Comparison of ENCODE assay signal across 24 cellular contexts in genomic region chr15:63463030-63463429, GRCh38. TPM values are rescaled to one million over a fixed set of nuclear protein-coding genes. Genes with fewer than 3 reads are reported as not detected.
DNase-seq lines count a peak whose midpoint lies in the region; ATAC-seq and TF ChIP-seq lines count a peak whose summit lies in the region.
"Had no signal": no experiment of that assay in that cellular context is flagged by ENCODE, and none has a peak within 500 bp of the region (broad histone marks: within the 10 kb centered on the region; RNA-seq: fewer than 3 reads in every experiment).

No MANE protein-coding gene starts in this region.

- H3K4me3 ChIP-seq in OCI-LY7 (ENCODE audit: low read depth, low read length, poor library complexity, severe bottlenecking) (no peak overlapping the region), mesendoderm (ENCODE audit: low read length) (no peak overlapping the region), transverse colon (no peak overlapping the region)
- H3K4me3 ChIP-seq: esophagus squamous epithelium, GM12878, upper lobe of left lung had no signal

- H3K36me3 ChIP-seq in OCI-LY7 (ENCODE audit: insufficient read depth, low read length) (no peaks in the 10 kb centered on the region), mesendoderm (ENCODE audit: control insufficient read depth, insufficient read depth, low read length) (no peaks in the 10 kb centered on the region), transverse colon (no peaks in the 10 kb centered on the region)
- H3K36me3 ChIP-seq: BE2C, esophagus squamous epithelium, upper lobe of left lung had no signal

- TF ChIP-seq EP300 in transverse colon (IDR thresholded peaks at IDR 0.05; ENCODE audit: low read depth), result no peak

- BruUV-seq in OCI-LY7 (replicated peaks; lab: Mats Ljungman, UMichigan), result no TSS peak

- H3K18ac ChIP-seq in mesendoderm (ENCODE audit: low read length), result no peak overlapping the region

- H3K9me3 ChIP-seq in OCI-LY7 (ENCODE audit: low read length) (no peaks in the 10 kb centered on the region; the same call in 1 of the 2 replicates), transverse colon (no peaks in the 10 kb centered on the region)
- H3K9me3 ChIP-seq: esophagus squamous epithelium, upper lobe of left lung had no signal

- DNase-seq in NCI-H146 (lab: John Stamatoyannopoulos, UW) (peak; percentile 20), NCI-H146 treated with DMSO at 0.1 percent for 48 hours (lab: John Stamatoyannopoulos, UW; ENCODE audit: unreplicated experiment) (no peak), OCI-LY7 (ENCODE audit: low spot score) (no peak), mesendoderm (no peak), transverse colon (no peak), left colon (no peak)
- DNase-seq in activated CD4-positive, alpha-beta T cell treated with anti-CD3 and anti-CD28 coated beads for 48 hours, result no peak
- DNase-seq: activated CD4-positive, CD25-positive, alpha-beta regulatory T cell treated with anti-CD3 and anti-CD28 coated beads, Interleukin-2, amount 50 U/mL, for 72 hours; activated CD8-positive, alpha-beta T cell treated with anti-CD3 and anti-CD28 coated beads, Interleukin-2, amount 10 ng/mL, durations not matched to agents 7 days and 5 days; activated effector memory CD4-positive, alpha-beta T cell treated with anti-CD3 and anti-CD28 coated beads, Interleukin-2, amount 50 U/mL, for 16 hours; BE2C; DND-41; effector CD8-positive, alpha-beta T cell; esophagus squamous epithelium; H7; Kasumi-1; MV-4-11; NCI-H187 treated with DMSO at 0.1 percent for 48 hours; SIG-M5; stimulated activated CD8-positive, alpha-beta memory T cell treated with anti-CD3 and anti-CD28 coated beads, Interleukin-4, amount 100 ng/mL, for 48 hours; T-cell; upper lobe of left lung had no signal

- ATAC-seq in left colon (no peak), HG02840 (IDR thresholded peaks at IDR 0.05; ENCODE audit: low FRiP score, unreplicated experiment) (no peak)
- ATAC-seq: activated CD8-positive, alpha-beta T cell treated with anti-CD3 and anti-CD28 coated beads, Interleukin-2, amount 10 ng/mL, durations not matched to agents 7 days and 5 days; GM12878; T-cell had no signal

- peak overlapping the region; percentile 26; the same call in 1 of the 2 replicates for H2AFZ ChIP-seq in OCI-LY7 (ENCODE audit: low read length)

- TF ChIP-seq POLR2A in transverse colon (IDR thresholded peaks at IDR 0.05), result no peak

- CTCF ChIA-PET in OCI-LY7 (lab: Charles Lee; ENCODE audit: unreplicated experiment), result no interaction called here

- H2BK15ac ChIP-seq in mesendoderm (replicated peaks; ENCODE audit: low read depth), result no peak overlapping the region

- H3K27me3 ChIP-seq in mesendoderm (ENCODE audit: insufficient read depth, low read length, poor library complexity) (no peaks in the 10 kb centered on the region), transverse colon (no peaks in the 10 kb centered on the region)
- H3K27me3 ChIP-seq: BE2C, upper lobe of left lung had no signal

- no peak overlapping the region for H2BK5ac ChIP-seq in mesendoderm (ENCODE audit: low read length)

- no CpG with 5 or more reads among the region's 1 CpG for WGBS in mesendoderm (ENCODE audit: extremely low coverage, insufficient coverage, low lambda C conversion rate)
- WGBS in transverse colon (ENCODE audit: low coverage in 1 of 2), 2 donors, result 44 to 46% methylated on average over 1 of the region's 1 CpG

- no peaks in the 10 kb centered on the region for H3K79me2 ChIP-seq in OCI-LY7 (ENCODE audit: insufficient read depth, low read depth, low read length)
- H3K79me2 ChIP-seq in mesendoderm (ENCODE audit: control insufficient read depth, insufficient read depth, low read length), result no peaks in the 10 kb centered on the region

- H3K4me1 ChIP-seq in OCI-LY7 (ENCODE audit: insufficient read depth, low read length, poor library complexity, severe bottlenecking) (peaks cover 26% of the 10 kb centered on the region), mesendoderm (ENCODE audit: control insufficient read depth, low read depth, low read length) (peaks cover 4% of the 10 kb centered on the region), transverse colon (peaks cover 24 to 71% (median 61%) of the 10 kb centered on the region in 4 donors)

- H3K27ac ChIP-seq in OCI-LY7 (ENCODE audit: low read depth, low read length, poor library complexity, severe bottlenecking) (no peak overlapping the region), mesendoderm (ENCODE audit: low read depth, low read length) (no peak overlapping the region), transverse colon (peak overlapping the region in 3 of 4 donors; percentile 70 to 82 (median 71))
- H3K27ac ChIP-seq: esophagus squamous epithelium, upper lobe of left lung had no signal

- no peaks in the 10 kb centered on the region for H3K79me1 ChIP-seq in mesendoderm (ENCODE audit: low read length)

- H2AK5ac ChIP-seq in mesendoderm (ENCODE audit: low read length), result peak overlapping the region; percentile 20

- in situ Hi-C loops in transverse colon (cut with MboI; ENCODE audit: low pct_ligation_motif_present in 1 of 4, low pct_unique_long_range_greater_than_20kb in 1 of 4, low sequenced_read_pairs in 3 of 4), result loop anchor here in 2 of 4 donors (10.0 to 25.0 kb wide), 2 partner anchors 132 to 599 kb away; partner anchors contain the start of gene FBXL22 (in 1 of the 2)

- no peaks in the 10 kb centered on the region for H3K9me2 ChIP-seq in OCI-LY7 (ENCODE audit: insufficient read depth, low read length)

- no peak overlapping the region for H3K9ac ChIP-seq in mesendoderm (ENCODE audit: low read length)

- POLR2A ChIA-PET in OCI-LY7 (lab: Charles Lee), result interaction anchor here (0.6 to 3.1 kb wide), 5 partner anchors 16 to 655 kb away, joined by 3 to 10 read pairs (median 4); no protein-coding TSS in a partner anchor

- H3K4ac ChIP-seq in mesendoderm (ENCODE audit: low read depth, low read length), result no peak overlapping the region

- H3K23ac ChIP-seq in mesendoderm (ENCODE audit: low read length), result no peak overlapping the region

- no peak overlapping the region for H3K4me2 ChIP-seq in OCI-LY7 (ENCODE audit: low read length)
- no peak overlapping the region for H3K4me2 ChIP-seq in mesendoderm (ENCODE audit: low read length)

- no peak for TF ChIP-seq CTCF in OCI-LY7 (conservative IDR thresholded peaks at IDR 0.05; ENCODE audit: low read length)
- no peak for TF ChIP-seq CTCF in transverse colon (IDR thresholded peaks at IDR 0.05)

- H3K56ac ChIP-seq in mesendoderm (ENCODE audit: low read length), result peak overlapping the region; percentile 34

- intact Hi-C loops in OCI-LY7 (cut with micrococcal nuclease; ENCODE audit: unreplicated experiment) (loop anchor here (10.0 kb wide), 1 partner anchor 432 kb away; no protein-coding TSS in a partner anchor), transverse colon (cut with DNase I; ENCODE audit: low total_unique reads) (no loop called here), left colon (cut with DNase I, micrococcal nuclease) (no loop called here)

- H4K5ac ChIP-seq in mesendoderm (ENCODE audit: low read length), result no peak overlapping the region

- no peak overlapping the region for H4K8ac ChIP-seq in mesendoderm (ENCODE audit: low read depth, low read length)

- no peaks in the 10 kb centered on the region for H4K20me1 ChIP-seq in OCI-LY7 (ENCODE audit: insufficient read depth, low read length)

- no peak overlapping the region for H2BK120ac ChIP-seq in mesendoderm (ENCODE audit: low read depth, low read length)

RNA-seq across cellular contexts. Expression of gene USP3, which starts 41.4 kb away (rescaled TPM):
- 26.3 and 34.6 TPM in 2 replicates for total RNA-seq in OCI-LY7 (2014; rRNA removed; shearing (Covaris generic))
- total RNA-seq in OCI-LY7 (2022), result 53.0 and 64.9 TPM in 2 replicates
- polyA plus RNA-seq in mesendoderm (2013, experiment 1 of 2), result 10.3 TPM
- 9.1 TPM for polyA plus RNA-seq in mesendoderm (2013, experiment 2 of 2)
- total RNA-seq in transverse colon, result 10 to 100 TPM; 56.1 to 93.0 (median 73.7) TPM
- total RNA-seq in left colon, result 10 to 100 TPM; 74.7 to 79.9 TPM

Comparison
In these comparisons a context has a peak if more than half of its experiments do, and no peak if none do; other contexts are left out.
1. H3K27ac ChIP-seq: peak in transverse colon (3 of 4); none in OCI-LY7 (single experiment) and mesendoderm (single experiment).